In the genomic region with DNA sequence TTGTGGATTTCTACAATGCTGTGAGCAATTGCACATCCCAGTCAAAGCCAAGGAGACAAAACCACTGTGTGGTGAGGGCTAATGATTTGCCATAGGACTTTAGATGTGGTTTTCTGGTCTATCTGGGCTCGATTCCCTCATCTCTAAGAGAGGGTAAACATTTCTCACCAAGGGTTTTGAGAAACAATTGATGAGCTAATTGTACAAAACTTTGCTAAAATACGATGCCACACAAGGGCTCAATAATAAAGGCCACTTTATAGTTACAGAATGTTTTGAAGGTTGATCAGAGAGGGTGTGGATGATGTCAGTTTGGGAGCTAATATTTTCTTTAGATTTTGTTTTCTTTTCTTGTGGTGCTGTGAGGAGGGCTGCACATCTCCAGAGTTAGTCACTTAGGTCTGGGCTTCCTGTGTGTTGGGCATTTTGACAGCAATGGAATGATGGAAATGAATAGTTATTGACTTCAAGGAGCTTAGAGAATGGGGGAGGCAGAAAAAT, we compare ENCODE assay signal across 18 cellular contexts.
A peak's percentile ranks its signal among the peaks of the same experiment; 100 is the strongest.
DNase-seq lines count a peak whose midpoint lies in the region; ATAC-seq and TF ChIP-seq lines count a peak whose summit lies in the region.
"Had no signal": no experiment of that assay in that cellular context is flagged by ENCODE, and none has a peak within 500 bp of the region (broad histone marks: within the 10 kb centered on the region; RNA-seq: fewer than 3 reads in every experiment).

No MANE protein-coding gene starts in this region.

- H3K9ac ChIP-seq in adipocyte (ENCODE audit: low read length) = no peak overlapping the region

- DNase-seq in HFFc6 (peak; percentile 69), adipocyte (ENCODE audit: low read depth) (peak; percentile 24), foreskin keratinocyte (peak; percentile 32 to 38), UCSD-AML1 (lab: John Stamatoyannopoulos, UW; ENCODE audit: unreplicated experiment) (no peak), HK-2 (ENCODE audit: unreplicated experiment) (no peak)
- no peak for DNase-seq in stimulated activated naive CD4-positive, alpha-beta T cell treated with Interleukin-2 at 50 U/mL for 16 hours (lab: John Stamatoyannopoulos, UW)
- DNase-seq: activated CD4-positive, alpha-beta T cell treated with anti-CD3 and anti-CD28 coated beads, Interleukin-2, amount 10 ng/mL, durations not matched to agents 24 days and 14 days; activated naive CD8-positive, alpha-beta T cell treated with anti-CD3 and anti-CD28 coated beads, Interleukin-2, amount 10 ng/mL, durations not matched to agents 7 days and 5 days; activated T-cell treated with anti-CD3 and anti-CD28 coated beads, Interleukin-2, amount 50 U/mL, for 1 hour; GF-D8; hippocampal formation; left lung; NCI-H1092; NCI-H2171; T-helper 9 cell had no signal

- H3K36me3 ChIP-seq in ACC112 (ENCODE audit: insufficient read depth, low read length) (no peaks in the 10 kb centered on the region), adipocyte (ENCODE audit: control insufficient read depth, insufficient read depth, low read length, severe bottlenecking) (no peaks in the 10 kb centered on the region)
- H3K36me3 ChIP-seq: left lung had no signal

- H3K4me1 Mint-ChIP-seq in HFFc6 (ENCODE audit: low read depth) = peaks cover 13% of the 10 kb centered on the region
- H3K4me1 Mint-ChIP-seq: activated CD4-positive, alpha-beta T cell treated with anti-CD3 and anti-CD28 coated beads, Interleukin-2, amount 10 ng/mL, durations not matched to agents 24 days and 14 days; activated naive CD8-positive, alpha-beta T cell treated with anti-CD3 and anti-CD28 coated beads, Interleukin-2, amount 10 ng/mL, durations not matched to agents 7 days and 5 days had no signal

- H3K27me3 Mint-ChIP-seq in HFFc6 (ENCODE audit: insufficient read depth) = no peaks in the 10 kb centered on the region
- H3K27me3 Mint-ChIP-seq: activated naive CD8-positive, alpha-beta T cell treated with anti-CD3 and anti-CD28 coated beads, Interleukin-2, amount 10 ng/mL, durations not matched to agents 7 days and 5 days had no signal

- no peaks in the 10 kb centered on the region for H3K9me3 ChIP-seq in adipocyte (ENCODE audit: control insufficient read depth, low read length)

- H2AFZ ChIP-seq in ACC112 (ENCODE audit: low read length, unreplicated experiment) = no peak overlapping the region

- H3K4me1 ChIP-seq in ACC112 (ENCODE audit: control insufficient read depth, insufficient read depth, low read length, unreplicated experiment) (peaks cover 22% of the 10 kb centered on the region), adipocyte (ENCODE audit: control insufficient read depth, insufficient read depth, low read length) (peaks cover 7% of the 10 kb centered on the region), foreskin keratinocyte (no peaks in the 10 kb centered on the region)
- H3K4me1 ChIP-seq: A549, left lung had no signal

- H3K27me3 ChIP-seq in ACC112 (ENCODE audit: insufficient read depth, low read length) = no peaks in the 10 kb centered on the region
- no peaks in the 10 kb centered on the region for H3K27me3 ChIP-seq in adipocyte (replicated peaks; ENCODE audit: control insufficient read depth, insufficient read depth, low read length)
- H3K27me3 ChIP-seq in foreskin keratinocyte = no peaks in the 10 kb centered on the region
- H3K27me3 ChIP-seq: left lung had no signal

- H3K27ac Mint-ChIP-seq in HFFc6 = no peak overlapping the region
- H3K27ac Mint-ChIP-seq: activated CD4-positive, alpha-beta T cell treated with anti-CD3 and anti-CD28 coated beads, Interleukin-2, amount 10 ng/mL, durations not matched to agents 24 days and 14 days; activated naive CD8-positive, alpha-beta T cell treated with anti-CD3 and anti-CD28 coated beads, Interleukin-2, amount 10 ng/mL, durations not matched to agents 7 days and 5 days had no signal

- TF ChIP-seq CTCF in HFFc6 (IDR thresholded peaks at IDR 0.05) (no peak), foreskin keratinocyte (conservative IDR thresholded peaks at IDR 0.05) (no peak)

- no peak overlapping the region for H3K4me3 Mint-ChIP-seq in HFFc6
- H3K4me3 Mint-ChIP-seq: activated CD4-positive, alpha-beta T cell treated with anti-CD3 and anti-CD28 coated beads, Interleukin-2, amount 10 ng/mL, durations not matched to agents 24 days and 14 days; activated naive CD8-positive, alpha-beta T cell treated with anti-CD3 and anti-CD28 coated beads, Interleukin-2, amount 10 ng/mL, durations not matched to agents 7 days and 5 days had no signal

- H3K27ac ChIP-seq in ACC112 (ENCODE audit: low read depth, low read length) (peak overlapping the region; percentile 55), foreskin keratinocyte (no peak overlapping the region)
- H3K27ac ChIP-seq: A549, left lung had no signal

- no peaks in the 10 kb centered on the region for H3K9me3 Mint-ChIP-seq in HFFc6
- H3K9me3 Mint-ChIP-seq: activated naive CD8-positive, alpha-beta T cell treated with anti-CD3 and anti-CD28 coated beads, Interleukin-2, amount 10 ng/mL, durations not matched to agents 7 days and 5 days had no signal

- no peaks in the 10 kb centered on the region for H3K36me3 Mint-ChIP-seq in HFFc6 (ENCODE audit: low read depth)
- H3K36me3 Mint-ChIP-seq: activated naive CD8-positive, alpha-beta T cell treated with anti-CD3 and anti-CD28 coated beads, Interleukin-2, amount 10 ng/mL, durations not matched to agents 7 days and 5 days had no signal

- H3K79me2 ChIP-seq in ACC112 (ENCODE audit: control insufficient read depth, insufficient read depth, low read length, unreplicated experiment) = no peaks in the 10 kb centered on the region

- peak overlapping the region; percentile 19; the same call in 1 of the 2 replicates for H3K4me3 ChIP-seq in ACC112 (ENCODE audit: low read depth, low read length)
- no peak overlapping the region for H3K4me3 ChIP-seq in adipocyte (ENCODE audit: low read length)
- H3K4me3 ChIP-seq: A549, left lung had no signal

- no peak for ATAC-seq in foreskin keratinocyte
- no peak for ATAC-seq in GM19467 (IDR thresholded peaks at IDR 0.05; ENCODE audit: unreplicated experiment)
- ATAC-seq: A549, left lung had no signal

Comparison
In these comparisons a context has a peak if more than half of its experiments do, and no peak if none do; other contexts are left out.
1. DNase-seq: peak in HFFc6 (single experiment), adipocyte (single experiment) and foreskin keratinocyte (2 of 2); none in UCSD-AML1 (single experiment), HK-2 (single experiment) and stimulated activated naive CD4-positive, alpha-beta T cell treated with Interleukin-2 at 50 U/mL for 16 hours (single experiment).